17 cellular contexts compared by ENCODE assay signal in the genomic region with DNA sequence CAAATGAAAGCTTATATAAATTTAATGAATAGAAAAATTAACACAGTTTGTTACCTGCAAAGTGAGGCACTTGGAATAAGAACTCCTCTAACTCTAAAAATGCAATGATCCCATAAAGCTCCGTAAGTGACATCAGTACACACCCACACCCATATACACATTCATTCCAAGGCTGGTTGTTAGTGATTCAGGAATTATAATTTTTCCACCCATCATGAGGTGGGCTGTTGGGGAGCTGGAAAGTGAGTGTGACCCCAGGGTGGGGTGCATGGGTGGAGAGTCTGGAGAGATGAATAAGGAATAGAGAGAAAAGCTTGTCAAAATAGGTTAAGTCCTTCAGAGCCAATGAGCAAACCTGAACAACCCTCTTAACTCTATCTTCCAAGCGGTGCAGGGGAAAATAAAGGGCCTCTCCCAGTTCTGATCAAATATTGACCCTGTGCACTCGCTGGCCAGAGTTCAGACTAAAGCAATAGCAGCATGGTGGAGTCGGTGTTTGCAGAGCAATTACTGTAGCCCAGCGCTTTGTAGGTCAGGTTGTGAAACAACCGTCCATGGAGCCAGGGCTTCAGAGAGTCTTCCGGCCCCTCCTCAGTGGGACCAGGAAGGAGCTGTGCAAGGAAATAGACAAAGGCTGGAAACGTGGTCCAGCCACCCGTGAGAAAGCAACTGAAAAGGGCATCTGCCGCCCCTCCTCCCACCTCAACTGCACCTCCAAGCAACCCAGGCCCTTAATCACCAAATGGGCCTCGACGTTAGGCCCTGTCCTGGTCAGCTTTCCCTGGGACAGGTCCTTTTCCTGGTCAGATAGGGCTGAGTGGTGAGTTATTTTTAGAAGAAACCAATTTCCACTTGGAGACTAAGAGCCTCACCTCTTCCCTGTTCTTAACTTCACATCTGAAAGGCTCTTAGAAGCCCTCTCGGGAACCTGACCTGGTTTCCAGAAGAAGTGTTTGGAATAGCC.
DNase-seq lines count a peak whose midpoint lies in the region; ATAC-seq and TF ChIP-seq lines count a peak whose summit lies in the region.
"Had no signal": no experiment of that assay in that cellular context is flagged by ENCODE, and none has a peak within 500 bp of the region (broad histone marks: within the 10 kb centered on the region; RNA-seq: fewer than 3 reads in every experiment).

No MANE protein-coding gene starts in this region.

- H3K27ac ChIP-seq in rectal smooth muscle tissue (ENCODE audit: low read depth, low read length) = peak overlapping the region; percentile 21
- no peak overlapping the region for H3K27ac ChIP-seq in CD8-positive, alpha-beta T cell (ENCODE audit: low read depth, low read length)

- no peak for TF ChIP-seq CTCF in CD8-positive, alpha-beta T cell (IDR thresholded peaks at IDR 0.05)

- no peak overlapping the region for H3K27ac Mint-ChIP-seq in activated naive CD8-positive, alpha-beta T cell treated with anti-CD3 and anti-CD28 coated beads, Interleukin-2, amount 50 U/mL, for 24 hours
- no peak overlapping the region for H3K27ac Mint-ChIP-seq in CD8-positive, alpha-beta T cell
- H3K27ac Mint-ChIP-seq: activated CD4-positive, alpha-beta T cell treated with anti-CD3 and anti-CD28 coated beads, Interleukin-2, amount 10 ng/mL, durations not matched to agents 7 days and 5 days; activated naive CD4-positive, alpha-beta T cell treated with anti-CD3 and anti-CD28 coated beads for 36 hours had no signal

- DNase-seq in HT-29 (ENCODE audit: low spot score) (peak; percentile 87), NCI-H748 (lab: John Stamatoyannopoulos, UW; ENCODE audit: unreplicated experiment) (peak; percentile 93), left cardiac atrium (no peak), MG63 (no peak), HEK293T (ENCODE audit: extremely low spot score) (no peak)
- no peak for DNase-seq in activated naive CD8-positive, alpha-beta T cell treated with anti-CD3 and anti-CD28 coated beads, Interleukin-2, amount 50 U/mL, for 24 hours
- DNase-seq in CD8-positive, alpha-beta T cell = no peak
- DNase-seq: activated CD4-positive, alpha-beta T cell treated with anti-CD3 and anti-CD28 coated beads, Interleukin-2, amount 10 ng/mL, durations not matched to agents 7 days and 5 days; activated naive CD4-positive, alpha-beta T cell treated with anti-CD3 and anti-CD28 coated beads for 36 hours; cerebellar nuclear complex; COR-L47; occipital lobe; stimulated activated CD4-positive, alpha-beta T cell treated with anti-CD3 and anti-CD28 coated beads, Interleukin-4, amount 100 ng/mL, for 4 hours; SW 1271 had no signal

- intact Hi-C loops in left cardiac atrium (cut with DNase I) = no loop called here
- intact Hi-C loops in CD8-positive, alpha-beta T cell (cut with DNase I, micrococcal nuclease) = no loop called here

- CTCF ChIA-PET in CD8-positive, alpha-beta T cell (lab: Charles Lee) = interaction anchor here (0.7 to 2.0 kb wide), 3 partner anchors 11 to 83 kb away, joined by 3 to 5 read pairs (median 3); no protein-coding TSS in a partner anchor
- CTCF ChIA-PET in HEK293T (lab: Yijun Ruan, JAX) = interaction anchor here (1.0 kb wide), 1 partner anchor 34 kb away, joined by 3 read pairs; no protein-coding TSS in a partner anchor

- H3K27me3 Mint-ChIP-seq in activated naive CD8-positive, alpha-beta T cell treated with anti-CD3 and anti-CD28 coated beads, Interleukin-2, amount 50 U/mL, for 24 hours = no peaks in the 10 kb centered on the region
- no peaks in the 10 kb centered on the region for H3K27me3 Mint-ChIP-seq in CD8-positive, alpha-beta T cell (ENCODE audit: low read depth)
- H3K27me3 Mint-ChIP-seq: stimulated activated naive CD8-positive, alpha-beta T cell treated with anti-CD3 and anti-CD28 coated beads, Interleukin-15, Interleukin-2, amounts not matched to agents 100 ng/mL and 50 ng/mL, for 24 hours had no signal

- POLR2A ChIA-PET in CD8-positive, alpha-beta T cell (lab: Charles Lee) = no interaction called here
- POLR2A ChIA-PET in HEK293T (lab: Yijun Ruan, JAX) = no interaction called here

- no peak overlapping the region for H3K9ac ChIP-seq in rectal smooth muscle tissue (ENCODE audit: low read length)

- H3K4me3 ChIP-seq in rectal smooth muscle tissue (ENCODE audit: low read length) (no peak overlapping the region), MG63 (no peak overlapping the region)
- H3K4me3 ChIP-seq in CD8-positive, alpha-beta T cell (ENCODE audit: low read depth, low read length) = no peak overlapping the region

- H3K9me3 ChIP-seq in MG63 = no peaks in the 10 kb centered on the region
- H3K9me3 ChIP-seq in CD8-positive, alpha-beta T cell (ENCODE audit: low read length) = no peaks in the 10 kb centered on the region

- H3K27me3 ChIP-seq in rectal smooth muscle tissue (ENCODE audit: control insufficient read depth, insufficient read depth, low read length) (no peaks in the 10 kb centered on the region), MG63 (no peaks in the 10 kb centered on the region)
- H3K27me3 ChIP-seq in CD8-positive, alpha-beta T cell (ENCODE audit: insufficient read depth, low read length) = no peaks in the 10 kb centered on the region

- no peaks in the 10 kb centered on the region for H3K36me3 Mint-ChIP-seq in activated naive CD8-positive, alpha-beta T cell treated with anti-CD3 and anti-CD28 coated beads, Interleukin-2, amount 50 U/mL, for 24 hours (ENCODE audit: low read depth)
- H3K36me3 Mint-ChIP-seq in CD8-positive, alpha-beta T cell = no peaks in the 10 kb centered on the region

- H3K9me3 Mint-ChIP-seq in activated naive CD8-positive, alpha-beta T cell treated with anti-CD3 and anti-CD28 coated beads, Interleukin-2, amount 50 U/mL, for 24 hours = no peaks in the 10 kb centered on the region
- H3K9me3 Mint-ChIP-seq in CD8-positive, alpha-beta T cell = no peaks in the 10 kb centered on the region
- H3K9me3 Mint-ChIP-seq: activated CD4-positive, alpha-beta T cell treated with anti-CD3 and anti-CD28 coated beads, Interleukin-2, amount 10 ng/mL, durations not matched to agents 7 days and 5 days; activated naive CD4-positive, alpha-beta T cell treated with anti-CD3 and anti-CD28 coated beads for 36 hours; stimulated activated naive CD8-positive, alpha-beta T cell treated with anti-CD3 and anti-CD28 coated beads, Interleukin-15, Interleukin-2, amounts not matched to agents 100 ng/mL and 50 ng/mL, for 24 hours had no signal

- H3K36me3 ChIP-seq in rectal smooth muscle tissue (ENCODE audit: control insufficient read depth, insufficient read depth, low read length) (peaks cover 3% of the 10 kb centered on the region), MG63 (no peaks in the 10 kb centered on the region)
- H3K36me3 ChIP-seq in CD8-positive, alpha-beta T cell (ENCODE audit: insufficient read depth, low read length) = no peaks in the 10 kb centered on the region

- no peak overlapping the region for H3K4me3 Mint-ChIP-seq in activated naive CD8-positive, alpha-beta T cell treated with anti-CD3 and anti-CD28 coated beads, Interleukin-2, amount 50 U/mL, for 24 hours
- H3K4me3 Mint-ChIP-seq in CD8-positive, alpha-beta T cell = no peak overlapping the region
- H3K4me3 Mint-ChIP-seq: activated CD4-positive, alpha-beta T cell treated with anti-CD3 and anti-CD28 coated beads, Interleukin-2, amount 10 ng/mL, durations not matched to agents 7 days and 5 days; activated naive CD4-positive, alpha-beta T cell treated with anti-CD3 and anti-CD28 coated beads for 36 hours; stimulated activated naive CD8-positive, alpha-beta T cell treated with anti-CD3 and anti-CD28 coated beads, Interleukin-15, Interleukin-2, amounts not matched to agents 100 ng/mL and 50 ng/mL, for 24 hours had no signal

- no peaks in the 10 kb centered on the region for H3K4me1 ChIP-seq in rectal smooth muscle tissue (ENCODE audit: control insufficient read depth, insufficient read depth, low read length)
- H3K4me1 ChIP-seq in CD8-positive, alpha-beta T cell (ENCODE audit: insufficient read depth, low read length) = no peaks in the 10 kb centered on the region

- ATAC-seq in left cardiac atrium = peak; percentile 19 to 36
- no peak for ATAC-seq in activated naive CD8-positive, alpha-beta T cell treated with anti-CD3 and anti-CD28 coated beads, Interleukin-2, amount 50 U/mL, for 24 hours
- no peak for ATAC-seq in CD8-positive, alpha-beta T cell
- ATAC-seq: HCT116 had no signal

- peaks cover 5% of the 10 kb centered on the region for H3K4me1 Mint-ChIP-seq in activated naive CD8-positive, alpha-beta T cell treated with anti-CD3 and anti-CD28 coated beads, Interleukin-2, amount 50 U/mL, for 24 hours
- peaks cover 5% of the 10 kb centered on the region for H3K4me1 Mint-ChIP-seq in CD8-positive, alpha-beta T cell (ENCODE audit: low read depth)

TF ChIP-seq in HEK293T, 16 proteins besides CTCF, POLR2A, EP300 and RAD21:
- TF ChIP-seq ZNF384 (IDR thresholded peaks at IDR 0.05) (no peak), TARDBP (IDR thresholded peaks at IDR 0.05) (no peak), CTBP1 (IDR thresholded peaks at IDR 0.05; ENCODE audit: borderline replicate concordance) (no peak), FOXM1 (IDR thresholded peaks at IDR 0.05; ENCODE audit: borderline replicate concordance) (no peak), SP1 (IDR thresholded peaks at IDR 0.05) (no peak), ARNT (IDR thresholded peaks at IDR 0.05) (no peak), BHLHE40 (IDR thresholded peaks at IDR 0.05; ENCODE audit: borderline replicate concordance) (no peak), HDGF (IDR thresholded peaks at IDR 0.05; ENCODE audit: borderline replicate concordance) (no peak), SUZ12 (IDR thresholded peaks at IDR 0.05) (no peak), FOXK2 (IDR thresholded peaks at IDR 0.05) (no peak)

Comparison
In these comparisons a context has a peak if more than half of its experiments do, and no peak if none do; other contexts are left out.
1. DNase-seq: peak in HT-29 (single experiment) and NCI-H748 (single experiment); none in left cardiac atrium (single experiment), MG63 (single experiment), activated naive CD8-positive, alpha-beta T cell treated with anti-CD3 and anti-CD28 coated beads, Interleukin-2, amount 50 U/mL, for 24 hours (single experiment), CD8-positive, alpha-beta T cell (0 of 7) and HEK293T (single experiment).
2. ATAC-seq: peak in left cardiac atrium (2 of 2); none in activated naive CD8-positive, alpha-beta T cell treated with anti-CD3 and anti-CD28 coated beads, Interleukin-2, amount 50 U/mL, for 24 hours (single experiment) and CD8-positive, alpha-beta T cell (single experiment).